14 cellular contexts compared by ENCODE assay signal in genomic region chr21:42521384-42521783, GRCh38. TPM values are rescaled to one million over a fixed set of nuclear protein-coding genes. Genes with fewer than 3 reads are reported as not detected.
A peak's percentile ranks its signal among the peaks of the same experiment; 100 is the strongest.
DNase-seq lines count a peak whose midpoint lies in the region; ATAC-seq and TF ChIP-seq lines count a peak whose summit lies in the region.
"Had no signal": no experiment of that assay in that cellular context is flagged by ENCODE, and none has a peak within 500 bp of the region (broad histone marks: within the 10 kb centered on the region; RNA-seq: fewer than 3 reads in every experiment).

No MANE protein-coding gene starts in this region.

- no peak for TF ChIP-seq CTCF in activated B cell treated with CpG ODN at 0.5 μM for 24 hours (IDR thresholded peaks at IDR 0.05)

- no peak overlapping the region for H3K27ac Mint-ChIP-seq in activated CD4-positive, alpha-beta T cell treated with anti-CD3 and anti-CD28 coated beads for 36 hours
- H3K27ac Mint-ChIP-seq in activated B cell treated with CpG ODN at 0.5 μM for 24 hours = peak overlapping the region; percentile 56

- no peaks in the 10 kb centered on the region for H3K9me3 Mint-ChIP-seq in activated CD4-positive, alpha-beta T cell treated with anti-CD3 and anti-CD28 coated beads for 36 hours (ENCODE audit: low read depth)
- H3K9me3 Mint-ChIP-seq in activated B cell treated with CpG ODN at 0.5 μM for 24 hours = no peaks in the 10 kb centered on the region
- H3K9me3 Mint-ChIP-seq: CD8-positive, alpha-beta memory T cell had no signal

- no peaks in the 10 kb centered on the region for H3K27me3 Mint-ChIP-seq in activated CD4-positive, alpha-beta T cell treated with anti-CD3 and anti-CD28 coated beads for 36 hours
- no peaks in the 10 kb centered on the region for H3K27me3 Mint-ChIP-seq in activated B cell treated with CpG ODN at 0.5 μM for 24 hours
- H3K27me3 Mint-ChIP-seq: CD8-positive, alpha-beta memory T cell had no signal

- peaks cover 59% of the 10 kb centered on the region for H3K36me3 Mint-ChIP-seq in activated CD4-positive, alpha-beta T cell treated with anti-CD3 and anti-CD28 coated beads for 36 hours (ENCODE audit: low read depth)
- H3K36me3 Mint-ChIP-seq in activated B cell treated with CpG ODN at 0.5 μM for 24 hours (ENCODE audit: low read depth) = peaks cover 90% of the 10 kb centered on the region

- no peak overlapping the region for H3K4me3 Mint-ChIP-seq in activated CD4-positive, alpha-beta T cell treated with anti-CD3 and anti-CD28 coated beads for 36 hours
- H3K4me3 Mint-ChIP-seq in activated B cell treated with CpG ODN at 0.5 μM for 24 hours = no peak overlapping the region
- H3K4me3 Mint-ChIP-seq: CD8-positive, alpha-beta memory T cell had no signal

- ATAC-seq in activated CD4-positive, alpha-beta T cell treated with anti-CD3 and anti-CD28 coated beads for 36 hours = peak; percentile 18
- ATAC-seq in activated B cell treated with CpG ODN at 0.5 μM for 24 hours (ENCODE audit: low read depth) (no peak), sciatic nerve (no peak)
- ATAC-seq: HCT116 had no signal

- CTCF ChIA-PET in activated CD4-positive, alpha-beta T cell treated with anti-CD3 and anti-CD28 coated beads for 36 hours (lab: Charles Lee) = no interaction called here
- CTCF ChIA-PET in activated B cell treated with CpG ODN at 0.5 μM for 24 hours (lab: Charles Lee) = no interaction called here

- DNase-seq in activated CD4-positive, alpha-beta T cell treated with anti-CD3 and anti-CD28 coated beads for 36 hours = no peak
- no peak for DNase-seq in activated CD4-positive, alpha-beta T cell treated with anti-CD3 and anti-CD28 coated beads for 48 hours
- DNase-seq in NCI-H526 (lab: John Stamatoyannopoulos, UW) (peak; percentile 63 to 77), activated B cell treated with CpG ODN at 0.5 μM for 24 hours (no peak), sciatic nerve (ENCODE audit: low spot score) (peak; percentile 5), cerebellar nuclear complex (lab: John Stamatoyannopoulos, UW) (no peak), NCI-H82 treated with DMSO at 0.1 percent for 48 hours (lab: John Stamatoyannopoulos, UW; ENCODE audit: unreplicated experiment) (no peak), NCI-H2107 treated with DMSO at 0.1 percent for 48 hours (lab: John Stamatoyannopoulos, UW; ENCODE audit: unreplicated experiment) (no peak)
- DNase-seq: Caco-2; CD8-positive, alpha-beta memory T cell; DND-41; GF-D8 had no signal

- POLR2A ChIA-PET in activated CD4-positive, alpha-beta T cell treated with anti-CD3 and anti-CD28 coated beads for 36 hours (lab: Charles Lee) = no interaction called here
- POLR2A ChIA-PET in activated B cell treated with CpG ODN at 0.5 μM for 24 hours (lab: Charles Lee) = no interaction called here

- peaks cover 28% of the 10 kb centered on the region for H3K4me1 Mint-ChIP-seq in activated CD4-positive, alpha-beta T cell treated with anti-CD3 and anti-CD28 coated beads for 36 hours
- peaks cover 79% of the 10 kb centered on the region for H3K4me1 Mint-ChIP-seq in activated B cell treated with CpG ODN at 0.5 μM for 24 hours

- intact Hi-C loops in activated CD4-positive, alpha-beta T cell treated with anti-CD3 and anti-CD28 coated beads for 36 hours (cut with DNase I, micrococcal nuclease) = loop anchor here in 1 of 2 experiments (10.0 kb wide), 1 partner anchor 377 kb away; no protein-coding TSS in a partner anchor
- intact Hi-C loops in activated B cell treated with CpG ODN at 0.5 μM for 24 hours (cut with micrococcal nuclease) (loop anchor here (10.0 kb wide), 1 partner anchor 457 kb away; no protein-coding TSS in a partner anchor), sciatic nerve (cut with DNase I) (loop anchor here (10.0 kb wide), 1 partner anchor 53 kb away; no protein-coding TSS in a partner anchor)

RNA-seq across cellular contexts. Expression of gene SLC37A1, which starts 7.7 kb away (rescaled TPM):
- total RNA-seq in activated CD4-positive, alpha-beta T cell treated with anti-CD3 and anti-CD28 coated beads for 36 hours = 10 to 100 TPM; 18.2 to 19.3 TPM
- total RNA-seq in activated B cell treated with CpG ODN at 0.5 μM for 24 hours (39.8 and 47.9 TPM in 2 replicates), sciatic nerve (7.4 TPM)

RNA-seq across cellular contexts. Expression of gene RSPH1, which starts 25.4 kb away (rescaled TPM):
- total RNA-seq in activated CD4-positive, alpha-beta T cell treated with anti-CD3 and anti-CD28 coated beads for 36 hours = under 1 TPM; 0.21 to 0.34 TPM
- total RNA-seq in activated B cell treated with CpG ODN at 0.5 μM for 24 hours (0.38 TPM in 1 of 2 replicates, not detected in the other), sciatic nerve (0.58 TPM)
- total RNA-seq: CD8-positive, alpha-beta memory T cell; H4 had no signal

Comparison
In these comparisons a context has a peak if more than half of its experiments do, and no peak if none do; other contexts are left out.
1. DNase-seq: peak in NCI-H526 (2 of 2) and sciatic nerve (single experiment); none in activated CD4-positive, alpha-beta T cell treated with anti-CD3 and anti-CD28 coated beads for 36 hours (single experiment), activated CD4-positive, alpha-beta T cell treated with anti-CD3 and anti-CD28 coated beads for 48 hours (single experiment), activated B cell treated with CpG ODN at 0.5 μM for 24 hours (single experiment), cerebellar nuclear complex (0 of 2), NCI-H82 treated with DMSO at 0.1 percent for 48 hours (single experiment) and NCI-H2107 treated with DMSO at 0.1 percent for 48 hours (single experiment).